Comparison of ENCODE assay signal across 9 cellular contexts in genomic region chr19:15194938-15195337, GRCh38. TPM values are rescaled to one million over a fixed set of nuclear protein-coding genes. Genes with fewer than 3 reads are reported as not detected.
DNase-seq lines count a peak whose midpoint lies in the region; ATAC-seq and TF ChIP-seq lines count a peak whose summit lies in the region.
"Had no signal": no experiment of that assay in that cellular context is flagged by ENCODE, and none has a peak within 500 bp of the region (broad histone marks: within the 10 kb centered on the region; RNA-seq: fewer than 3 reads in every experiment).

No MANE protein-coding gene starts in this region.

- H3K27me3 Mint-ChIP-seq in endothelial cell (ENCODE audit: unreplicated experiment) (peaks cover 16% of the 10 kb centered on the region), naive B cell (peaks cover 47 to 80% (median 70%) of the 10 kb centered on the region in 3 donors)

- no peak overlapping the region for H2BK20ac ChIP-seq in IMR-90 (ENCODE audit: low read depth, low read length)

- ATAC-seq in IMR-90 (ENCODE audit: low read depth) (peak; percentile 16; the same call in 1 of the 2 replicates), naive B cell (ENCODE audit: low read depth in 2 of 2) (no peak), GM21723 (IDR thresholded peaks at IDR 0.05; ENCODE audit: unreplicated experiment) (no peak)

- H2AK5ac ChIP-seq in IMR-90 (ENCODE audit: low read depth, low read length): peak overlapping the region; percentile 54

- H3K9me3 Mint-ChIP-seq in endothelial cell (ENCODE audit: unreplicated experiment): no peaks in the 10 kb centered on the region
- H3K9me3 Mint-ChIP-seq in naive B cell: no peaks in the 10 kb centered on the region

- H3K9me3 ChIP-seq in IMR-90 (ENCODE audit: control insufficient read depth, insufficient read depth, low read length): no peaks in the 10 kb centered on the region

- H3K27me3 ChIP-seq in IMR-90 (ENCODE audit: control insufficient read depth, insufficient read depth, low read length): no peaks in the 10 kb centered on the region

- no peak for TF ChIP-seq RAD21 in IMR-90 (IDR thresholded peaks at IDR 0.05; ENCODE audit: low read length)

- peak; percentile 59 for DNase-seq in IMR-90
- DNase-seq in endothelial cell (ENCODE audit: low spot score): no peak
- DNase-seq in naive B cell: no peak
- DNase-seq in mesenteric fat pad (ENCODE audit: low spot score): no peak
- no peak for DNase-seq in NCI-H526 treated with DMSO at 0.1 percent for 48 hours (lab: John Stamatoyannopoulos, UW)
- no peak for DNase-seq in C1 segment of cervical spinal cord (lab: John Stamatoyannopoulos, UW)
- DNase-seq: DMS153 had no signal

- peaks cover 22% of the 10 kb centered on the region for H4K20me1 ChIP-seq in IMR-90 (ENCODE audit: insufficient read depth, low read length)

- TF ChIP-seq CTCF in 22Rv1 (IDR thresholded peaks at IDR 0.05): no peak
- no peak for TF ChIP-seq CTCF in IMR-90 (conservative IDR thresholded peaks at IDR 0.05; ENCODE audit: low read depth, low read length)
- no peak for TF ChIP-seq CTCF in endothelial cell (IDR thresholded peaks at IDR 0.05; ENCODE audit: unreplicated experiment)

- H3K4me2 ChIP-seq in IMR-90 (ENCODE audit: low read depth, low read length): peak overlapping the region; percentile 50

- H3K56ac ChIP-seq in IMR-90 (ENCODE audit: extremely low read depth, insufficient read depth, low read length): no peak overlapping the region; the same call in 1 of the 2 replicates

- dilution Hi-C loops in IMR-90 (cut with HindIII; ENCODE audit: low sequenced_read_pairs, unreplicated experiment): no loop called here

- TF ChIP-seq POLR2A in IMR-90 (IDR thresholded peaks at IDR 0.05; ENCODE audit: low read depth, low read length): no peak

- H4K8ac ChIP-seq in IMR-90 (ENCODE audit: low read depth in 2 of 2, low read length in 2 of 2): peak overlapping the region in 1 of 2 experiments; percentile 32; a peak in 1 of 4 replicates

- H3K9me1 ChIP-seq in IMR-90 (ENCODE audit: insufficient read depth, low read length): peaks cover 11% of the 10 kb centered on the region

- in situ Hi-C loops in IMR-90 (cut with MboI; ENCODE audit: low sequenced_read_pairs): no loop called here

- peak overlapping the region; percentile 71 for H2AFZ ChIP-seq in IMR-90 (replicated peaks; ENCODE audit: low read length, poor library complexity)

- H3K14ac ChIP-seq in IMR-90 (replicated peaks; ENCODE audit: low read depth, low read length): 0 out of 2 replicates have a peak overlapping the region, but pooled peaks have one; percentile 25

- H2BK5ac ChIP-seq in IMR-90 (ENCODE audit: low read depth, low read length, poor library complexity, severe bottlenecking): no peak overlapping the region

- H3K4me3 Mint-ChIP-seq in endothelial cell (ENCODE audit: unreplicated experiment) (peak overlapping the region; percentile 82), naive B cell (peak overlapping the region in 7 of 8 donors; percentile 41 to 83 (median 70))

- H3K23ac ChIP-seq in IMR-90 (ENCODE audit: low read depth, low read length): peak overlapping the region; percentile 31; the same call in 1 of the 2 replicates

- H4K91ac ChIP-seq in IMR-90 (ENCODE audit: insufficient read depth, low read depth, low read length): no peak overlapping the region

- H4K5ac ChIP-seq in IMR-90 (ENCODE audit: low read depth, low read length): no peak overlapping the region

- peaks cover 13% of the 10 kb centered on the region for H3K4me1 ChIP-seq in IMR-90 (ENCODE audit: control insufficient read depth, insufficient read depth, low read length)

- H3K27ac ChIP-seq in 22Rv1: peak overlapping the region; percentile 75
- no peak overlapping the region for H3K27ac ChIP-seq in IMR-90 (ENCODE audit: insufficient read depth, low read length)

- H3K27ac Mint-ChIP-seq in endothelial cell (ENCODE audit: unreplicated experiment): no peak overlapping the region
- peak overlapping the region in 1 of 6 donors; percentile 42 for H3K27ac Mint-ChIP-seq in naive B cell

- no TSS peak for BruUV-seq in IMR-90 (replicated peaks; lab: Mats Ljungman, UMichigan)

- H3K36me3 ChIP-seq in IMR-90 (ENCODE audit: control insufficient read depth, insufficient read depth, low read length): peaks cover 24% of the 10 kb centered on the region

- no peak overlapping the region for H3K4me3 ChIP-seq in IMR-90 (ENCODE audit: insufficient read depth, low read depth, low read length)

- CTCF ChIA-PET in IMR-90 (lab: Yijun Ruan, JAX): interaction anchor here (0.9 to 1.1 kb wide), 2 partner anchors 12 to 103 kb away, joined by 3 to 5 read pairs; no protein-coding TSS in a partner anchor

- WGBS in IMR-90 (ENCODE audit: extremely low coverage in 2 of 2, insufficient read length in 1 of 2), 2 experiments: no CpG with 5 or more reads among the region's 6 CpGs

- H2BK120ac ChIP-seq in IMR-90 (ENCODE audit: low read depth, low read length): no peak overlapping the region

- H3K9ac ChIP-seq in IMR-90 (ENCODE audit: low read depth, low read length): no peak overlapping the region

- peak overlapping the region; percentile 28 for H3K4ac ChIP-seq in IMR-90 (ENCODE audit: low read depth, low read length)

- no peak overlapping the region; the same call in 2 of the 3 replicates for H2BK15ac ChIP-seq in IMR-90 (ENCODE audit: low read depth, low read length)

- H3K4me1 Mint-ChIP-seq in endothelial cell (ENCODE audit: unreplicated experiment) (peaks cover 10% of the 10 kb centered on the region), naive B cell (peaks cover 20 to 29% (median 22%) of the 10 kb centered on the region in 3 donors)

- POLR2A ChIA-PET in IMR-90 (lab: Charles Lee; ENCODE audit: unreplicated experiment): no interaction called here

- peaks cover 28% of the 10 kb centered on the region for H3K36me3 Mint-ChIP-seq in endothelial cell (ENCODE audit: low read depth, unreplicated experiment)
- peaks cover 0 to 15% of the 10 kb centered on the region in 2 donors for H3K36me3 Mint-ChIP-seq in naive B cell

- peak overlapping the region; percentile 89 for H2AK9ac ChIP-seq in IMR-90 (replicated peaks; ENCODE audit: low read depth, low read length, poor library complexity)

- H3K79me1 ChIP-seq in IMR-90 (ENCODE audit: low read depth in 1 of 2, low read length in 2 of 2): peaks cover 18 to 49% of the 10 kb centered on the region in 2 experiments

- no peak overlapping the region for H3K18ac ChIP-seq in IMR-90 (ENCODE audit: low read depth, low read length)

- intact Hi-C loops in IMR-90 (cut with micrococcal nuclease): loop anchor here (5.0 kb wide), 1 partner anchor 57 kb away; no protein-coding TSS in a partner anchor

TF ChIP-seq in IMR-90, 13 proteins besides CTCF, POLR2A, EP300 and RAD21:
- TF ChIP-seq CEBPB (IDR thresholded peaks at IDR 0.05; ENCODE audit: low read depth, low read length) (no peak), ELK1 (IDR thresholded peaks at IDR 0.05; ENCODE audit: borderline replicate concordance, low read depth, low read length) (no peak), MXI1 (IDR thresholded peaks at IDR 0.05; ENCODE audit: borderline replicate concordance, low read depth, low read length) (no peak), MAFK (IDR thresholded peaks at IDR 0.05; ENCODE audit: low read depth, low read length) (no peak), RCOR1 (IDR thresholded peaks at IDR 0.05; ENCODE audit: insufficient replicate concordance, low read length) (no peak), SMC3 (IDR thresholded peaks at IDR 0.05; ENCODE audit: low read depth, low read length) (no peak), MAZ (IDR thresholded peaks at IDR 0.05; ENCODE audit: borderline replicate concordance, low read depth, low read length) (no peak), CHD1 (IDR thresholded peaks at IDR 0.05; ENCODE audit: low read depth, low read length) (no peak), RFX5 (IDR thresholded peaks at IDR 0.05; ENCODE audit: low read depth, low read length) (no peak)
- TF ChIP-seq, protein P1, sequence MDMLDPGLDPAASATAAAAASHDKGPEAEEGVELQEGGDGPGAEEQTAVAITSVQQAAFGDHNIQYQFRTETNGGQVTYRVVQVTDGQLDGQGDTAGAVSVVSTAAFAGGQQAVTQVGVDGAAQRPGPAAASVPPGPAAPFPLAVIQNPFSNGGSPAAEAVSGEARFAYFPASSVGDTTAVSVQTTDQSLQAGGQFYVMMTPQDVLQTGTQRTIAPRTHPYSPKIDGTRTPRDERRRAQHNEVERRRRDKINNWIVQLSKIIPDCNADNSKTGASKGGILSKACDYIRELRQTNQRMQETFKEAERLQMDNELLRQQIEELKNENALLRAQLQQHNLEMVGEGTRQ (IDR thresholded peaks at IDR 0.05; ENCODE audit: low read depth, low read length): no peak

RNA-seq across cellular contexts. Expression of gene NOTCH3, which starts 5.9 kb away (rescaled TPM):
- total RNA-seq in IMR-90 (2012; rRNA removed) (5.9 and 7.2 TPM in 2 replicates), endothelial cell (ENCODE audit: unreplicated experiment) (96.8 TPM), mesenteric fat pad (60.3 TPM)
- polyA plus RNA-seq in IMR-90 (2012; rRNA removed) (25.1 and 29.6 TPM in 2 replicates), naive B cell (ENCODE audit: low read depth in 6 of 6) (not detected)
- 17.9 and 34.4 TPM in 2 replicates for polyA plus RNA-seq in IMR-90 (2012; cell fraction: cytosol; rRNA removed)
- 19.2 and 47.3 TPM in 2 replicates for polyA plus RNA-seq in IMR-90 (2012; cell fraction: nucleus; rRNA removed; ENCODE audit: low replicate concordance)

RNA-seq across cellular contexts. Expression of gene EPHX3, which starts 37.3 kb away (rescaled TPM):
- total RNA-seq in IMR-90 (2012; rRNA removed): 0.18 TPM in 1 of 2 replicates, not detected in the other
- 0.12 and 0.16 TPM in 2 replicates for polyA plus RNA-seq in IMR-90 (2012; rRNA removed)
- 0.08 and 0.09 TPM in 2 replicates for polyA plus RNA-seq in IMR-90 (2012; cell fraction: cytosol; rRNA removed)
- 0.78 and 1.2 TPM in 2 replicates for polyA plus RNA-seq in IMR-90 (2012; cell fraction: nucleus; rRNA removed; ENCODE audit: low replicate concordance)
- total RNA-seq in endothelial cell (ENCODE audit: unreplicated experiment): 1.6 TPM
- polyA plus RNA-seq in naive B cell (ENCODE audit: low read depth in 6 of 6): not detected
- 0.35 TPM for total RNA-seq in mesenteric fat pad
